ENCODE assay signal across 9 cellular contexts in the genomic region with DNA sequence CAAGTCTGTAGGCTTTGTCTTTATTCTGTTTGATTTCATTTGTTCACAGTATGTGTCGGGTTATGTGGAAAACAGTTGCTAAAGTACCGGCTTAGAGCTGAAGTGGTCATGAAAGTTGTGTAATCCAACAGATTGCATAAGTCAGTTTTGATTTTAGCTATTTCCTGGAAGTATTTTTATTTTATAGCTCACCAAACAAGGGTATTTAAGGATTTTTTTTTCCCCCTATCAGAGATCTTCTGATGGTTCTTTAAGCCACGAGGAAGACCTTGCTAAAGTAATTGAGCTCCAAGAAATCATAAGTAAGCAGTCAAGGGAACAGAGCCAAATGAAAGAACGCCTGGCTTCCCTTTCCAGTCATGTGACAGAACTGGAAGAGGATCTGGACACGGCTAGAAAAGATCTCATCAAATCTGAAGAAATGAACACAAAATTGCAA. TPM values are rescaled to one million over a fixed set of nuclear protein-coding genes. Genes with fewer than 3 reads are reported as not detected.
DNase-seq lines count a peak whose midpoint lies in the region; ATAC-seq, FAIRE-seq and TF ChIP-seq lines count a peak whose summit lies in the region.
"Had no signal": no experiment of that assay in that cellular context is flagged by ENCODE, and none has a peak within 500 bp of the region (broad histone marks: within the 10 kb centered on the region; RNA-seq: fewer than 3 reads in every experiment).

No MANE protein-coding gene starts in this region.

- H3K4me3 Mint-ChIP-seq in naive thymus-derived CD8-positive, alpha-beta T cell = peak overlapping the region in 1 of 10 donors; percentile 50
- H3K4me3 Mint-ChIP-seq: activated CD4-positive, alpha-beta T cell treated with anti-CD3 and anti-CD28 coated beads for 36 hours had no signal

- H3K4me1 ChIP-seq in HepG2 (ENCODE audit: insufficient read depth, low read length) (no peaks in the 10 kb centered on the region), spleen (peaks cover 0 to 53% (median 17%) of the 10 kb centered on the region in 6 donors)

- BruUV-seq in HepG2 (replicated peaks; lab: Mats Ljungman, UMichigan) = no TSS peak

- H4K20me1 ChIP-seq in HepG2 (ENCODE audit: insufficient read depth, low read length) = 0 out of 2 replicates have a peak, but pooled peaks cover 2% of the 10 kb centered on the region

- H3K4me3 ChIP-seq in bronchial epithelial cell (ENCODE audit: low read depth, low read length) (no peak overlapping the region), HepG2 (replicated peaks in 1 of 3; ENCODE audit: insufficient read depth in 1 of 3, low read depth in 2 of 3, low read length in 3 of 3) (no peak overlapping the region), spleen (peak overlapping the region in 1 of 8 donors; percentile 3)

- H3K9ac ChIP-seq in HepG2 (ENCODE audit: insufficient read depth, low read depth, low read length) = no peak overlapping the region

- no peak for TF ChIP-seq POLR2A in HepG2 (IDR thresholded peaks at IDR 0.05; ENCODE audit: insufficient read depth in 1 of 2, low read depth in 2 of 2, low read length in 2 of 2)
- no peak for TF ChIP-seq POLR2A in spleen (IDR thresholded peaks at IDR 0.05)

- no peaks in the 10 kb centered on the region for H3K79me2 ChIP-seq in HepG2 (ENCODE audit: insufficient read depth, low read length)

- H3K36me3 ChIP-seq in bronchial epithelial cell (ENCODE audit: control insufficient read depth, insufficient read depth, low read length) = peaks cover 10% of the 10 kb centered on the region
- H3K36me3 ChIP-seq in HepG2 (replicated peaks in 1 of 2; ENCODE audit: control insufficient read depth in 1 of 2, insufficient read depth in 2 of 2, low read length in 2 of 2) = peaks cover 18 to 64% of the 10 kb centered on the region in 2 experiments
- peaks cover 0 to 100% (median 63%) of the 10 kb centered on the region in 6 donors for H3K36me3 ChIP-seq in spleen

- H3K27me3 ChIP-seq in bronchial epithelial cell (ENCODE audit: control insufficient read depth, insufficient read depth, low read length) (no peaks in the 10 kb centered on the region), HepG2 (ENCODE audit: control insufficient read depth in 1 of 2, insufficient read depth in 2 of 2, low read length in 2 of 2) (no peaks in the 10 kb centered on the region), spleen (replicated peaks in 1 of 7) (no peaks in the 10 kb centered on the region)

- peak; percentile 70 for DNase-seq in GM03348 (ENCODE audit: low spot score)
- DNase-seq in bronchial epithelial cell (ENCODE audit: low read depth) = peak; percentile 40
- no peak for DNase-seq in HepG2 (ENCODE audit: low spot score)
- DNase-seq in spleen = no peak
- no peak for DNase-seq in NCI-H1417 treated with DMSO at 0.1 percent for 48 hours (lab: John Stamatoyannopoulos, UW)
- no peak for DNase-seq in naive thymus-derived CD8-positive, alpha-beta T cell
- no peak for DNase-seq in NCI-H1436 treated with DMSO at 0.1 percent for 48 hours (lab: John Stamatoyannopoulos, UW)
- DNase-seq: activated CD4-positive, alpha-beta T cell treated with anti-CD3 and anti-CD28 coated beads for 36 hours had no signal

- CTCF ChIA-PET in HepG2 (lab: Yijun Ruan, JAX; ENCODE audit: low intra/inter-chr PET ratio, low total read pairs) = no interaction called here

- FAIRE-seq in bronchial epithelial cell (lab: Jason Lieb, UNC) (no peak), HepG2 (lab: Jason Lieb, UNC) (no peak)

- no peaks in the 10 kb centered on the region for H3K9me3 Mint-ChIP-seq in naive thymus-derived CD8-positive, alpha-beta T cell

- TF ChIP-seq EP300 in HepG2 (IDR thresholded peaks at IDR 0.05; ENCODE audit: low read depth in 2 of 2, low read length in 2 of 2) = no peak
- TF ChIP-seq EP300 in HepG2 (CRISPR knock-in tag; IDR thresholded peaks at IDR 0.05; ENCODE audit: borderline replicate concordance) = no peak

- H3K36me3 Mint-ChIP-seq in naive thymus-derived CD8-positive, alpha-beta T cell = peaks cover 13 to 87% (median 42%) of the 10 kb centered on the region in 3 donors

- no peaks in the 10 kb centered on the region for H3K27me3 Mint-ChIP-seq in naive thymus-derived CD8-positive, alpha-beta T cell
- H3K27me3 Mint-ChIP-seq: activated CD4-positive, alpha-beta T cell treated with anti-CD3 and anti-CD28 coated beads for 36 hours had no signal

- intact Hi-C loops in HepG2 (cut with micrococcal nuclease; ENCODE audit: unreplicated experiment) = no loop called here
- intact Hi-C loops in spleen (cut with DNase I; ENCODE audit: low total_unique reads) = no loop called here

- H3K9me3 ChIP-seq in HepG2 (ENCODE audit: low read length) = no peaks in the 10 kb centered on the region
- H3K9me3 ChIP-seq in spleen = no peaks in the 10 kb centered on the region

- H3K4me2 ChIP-seq in HepG2 (ENCODE audit: low read depth, low read length) = no peak overlapping the region

- no peak for TF ChIP-seq RAD21 in HepG2 (CRISPR knock-in tag; IDR thresholded peaks at IDR 0.05)

- peaks cover 0 to 10% (median 3%) of the 10 kb centered on the region in 4 donors for H3K4me1 Mint-ChIP-seq in naive thymus-derived CD8-positive, alpha-beta T cell

- TF ChIP-seq CTCF in bronchial epithelial cell (IDR thresholded peaks at IDR 0.05; ENCODE audit: insufficient read depth, low read length, severe bottlenecking) (no peak), HepG2 (CRISPR knock-in tag; IDR thresholded peaks at IDR 0.05) (no peak), spleen (IDR thresholded peaks at IDR 0.05 in 8 of 11, conservative IDR thresholded peaks at IDR 0.05 in 3 of 11) (no peak)

- in situ Hi-C loops in HepG2 (cut with HindIII; ENCODE audit: extremely low pct_ligation_motif_present, low pct_unique_long_range_greater_than_20kb) = no loop called here

- 93% methylated on average over 5 of the region's 5 CpGs for whole genome bisulfite sequencing in HepG2 (ENCODE audit: low lambda C conversion rate)
- WGBS in spleen, 5 donors = 42 to 69% (median 50%) methylated on average over 5 of the region's 5 CpGs

- no peak overlapping the region for H3K27ac Mint-ChIP-seq in naive thymus-derived CD8-positive, alpha-beta T cell
- H3K27ac Mint-ChIP-seq: activated CD4-positive, alpha-beta T cell treated with anti-CD3 and anti-CD28 coated beads for 36 hours had no signal

- no peak overlapping the region for H3K27ac ChIP-seq in HepG2 (ENCODE audit: extremely low read length, insufficient read depth, low read length)
- H3K27ac ChIP-seq in spleen = peak overlapping the region in 7 of 8 donors; percentile 19 to 79 (median 73)

- POLR2A ChIA-PET in HepG2 (lab: Yijun Ruan, JAX) = no interaction called here
- POLR2A ChIA-PET in naive thymus-derived CD8-positive, alpha-beta T cell (lab: Charles Lee) = no interaction called here

- no peak overlapping the region for H2AFZ ChIP-seq in HepG2 (ENCODE audit: low read length)

- no peak for ATAC-seq in HepG2
- no peak for ATAC-seq in HG03378 (IDR thresholded peaks at IDR 0.05; ENCODE audit: unreplicated experiment)
- ATAC-seq in naive thymus-derived CD8-positive, alpha-beta T cell = no peak
- ATAC-seq: activated CD4-positive, alpha-beta T cell treated with anti-CD3 and anti-CD28 coated beads for 36 hours had no signal

TF ChIP-seq in HepG2, 621 proteins besides CTCF, POLR2A, EP300 and RAD21:
- TF ChIP-seq IKZF1 (IDR thresholded peaks at IDR 0.05) = no peak
- peak; percentile 30; the same call in 1 of the 2 replicates for TF ChIP-seq CEBPB (IDR thresholded peaks at IDR 0.05; ENCODE audit: borderline replicate concordance, low read depth, low read length)

RNA-seq across cellular contexts. Expression of a gene that starts 55.9 kb away (rescaled TPM):
- total RNA-seq in bronchial epithelial cell = 33.0 and 35.0 TPM in 2 replicates
- total RNA-seq in HepG2 (2016; rRNA removed; fragmentation: Illumina TruSeq; extraction: Trizol) = 27.3 and 29.9 TPM in 2 replicates
- total RNA-seq in HepG2 (2016; cell fraction: cytosol; rRNA removed; fragmentation: Illumina TruSeq; extraction: Trizol; ENCODE audit: low read depth) = 68.7 and 75.4 TPM in 2 replicates
- 26.9 and 30.3 TPM in 2 replicates for total RNA-seq in HepG2 (2016; cell fraction: insoluble cytoplasmic fraction; rRNA removed; fragmentation: Illumina TruSeq; extraction: Trizol)
- total RNA-seq in HepG2 (2016; cell fraction: membrane; rRNA removed; fragmentation: Illumina TruSeq; extraction: Trizol) = 22.7 and 22.8 TPM in 2 replicates
- 29.3 and 30.4 TPM in 2 replicates for total RNA-seq in HepG2 (2016; cell fraction: nucleus; rRNA removed; fragmentation: Illumina TruSeq; extraction: Trizol)
- 45.2 and 48.0 TPM in 2 replicates for polyA plus RNA-seq in HepG2 (2011; rRNA removed)
- polyA plus RNA-seq in HepG2 (2011; cell fraction: cytosol; rRNA removed) = 32.6 and 45.4 TPM in 2 replicates
- 60.5 and 68.2 TPM in 2 replicates for polyA plus RNA-seq in HepG2 (2011; cell fraction: nucleus; rRNA removed)
- 18.1 and 18.8 TPM in 2 replicates for polyA plus RNA-seq in HepG2 (2012)
- 1.4 and 2.3 TPM in 2 replicates for polyA plus RNA-seq in HepG2 (2016; cell fraction: cytosol; fragmentation: Illumina TruSeq; extraction: Trizol; ENCODE audit: low read depth)
- 18.5 and 22.6 TPM in 2 replicates for polyA plus RNA-seq in HepG2 (2016; cell fraction: insoluble cytoplasmic fraction; fragmentation: Illumina TruSeq; extraction: Trizol; ENCODE audit: low read depth)
- 5.3 and 7.1 TPM in 2 replicates for polyA plus RNA-seq in HepG2 (2016; cell fraction: membrane; fragmentation: Illumina TruSeq; extraction: Trizol; ENCODE audit: low read depth)
- polyA plus RNA-seq in HepG2 (2016; cell fraction: nucleus; fragmentation: Illumina TruSeq; extraction: Trizol; ENCODE audit: insufficient read depth, low read depth) = 38.7 and 39.4 TPM in 2 replicates
- 94.3 and 206 TPM in 2 replicates for polyA minus RNA-seq in HepG2 (2011; rRNA and poly(A)+ RNA removed; ENCODE audit: low replicate concordance)
- polyA minus RNA-seq in HepG2 (2011; cell fraction: cytosol; rRNA and poly(A)+ RNA removed) = 31.2 and 40.4 TPM in 2 replicates
- 59.9 and 69.0 TPM in 2 replicates for polyA minus RNA-seq in HepG2 (2011; cell fraction: nucleus; rRNA and poly(A)+ RNA removed)
- total RNA-seq in spleen = 10 to 100 TPM; 46.1 to 73.5 (median 64.6) TPM
- 10 to 100 TPM in 2 of 3 donors, 1 to 10 TPM in 1; 7.6 to 18.4 (median 18.3) TPM for polyA plus RNA-seq in spleen
- 10 to 100 TPM; 60.3 to 64.8 TPM for total RNA-seq in naive thymus-derived CD8-positive, alpha-beta T cell
- polyA plus RNA-seq in naive thymus-derived CD8-positive, alpha-beta T cell = 10 to 100 TPM in 2 of 3 donors, 1 to 10 TPM in 1; 6.8 to 15.0 (median 10.3) TPM

Comparison
In these comparisons a context has a peak if more than half of its experiments do, and no peak if none do; other contexts are left out.
1. DNase-seq: peak in GM03348 (single experiment) and bronchial epithelial cell (single experiment); none in HepG2 (single experiment), spleen (single experiment), NCI-H1417 treated with DMSO at 0.1 percent for 48 hours (single experiment), naive thymus-derived CD8-positive, alpha-beta T cell (0 of 10) and NCI-H1436 treated with DMSO at 0.1 percent for 48 hours (single experiment).